8 cellular contexts compared by ENCODE assay signal in genomic region chr1:91617242-91617837, GRCh38.
DNase-seq lines count a peak whose midpoint lies in the region; ATAC-seq and TF ChIP-seq lines count a peak whose summit lies in the region.

No MANE protein-coding gene starts in this region.

- no peak for TF ChIP-seq CTCF in Calu3 (IDR thresholded peaks at IDR 0.05; ENCODE audit: unreplicated experiment)

- BruUV-seq in Calu3 (replicated peaks; lab: Mats Ljungman, UMichigan) = no TSS peak

- ATAC-seq in HG02852 (IDR thresholded peaks at IDR 0.05; ENCODE audit: unreplicated experiment) = peak; percentile 44
- ATAC-seq in GM18858 (IDR thresholded peaks at IDR 0.05; ENCODE audit: unreplicated experiment) = no peak

- no peak overlapping the region for H3K27ac Mint-ChIP-seq in Calu3 (ENCODE audit: unreplicated experiment)
- H3K27ac Mint-ChIP-seq in immature natural killer cell = peak overlapping the region in 1 of 6 donors; percentile 19

- H3K4me1 Mint-ChIP-seq in Calu3 (ENCODE audit: low read depth, unreplicated experiment) (peaks cover 29% of the 10 kb centered on the region), immature natural killer cell (peaks cover 27 to 45% of the 10 kb centered on the region in 2 donors)

- no peaks in the 10 kb centered on the region for H3K36me3 Mint-ChIP-seq in Calu3 (ENCODE audit: insufficient read depth, unreplicated experiment)
- H3K36me3 Mint-ChIP-seq in immature natural killer cell = peaks cover 3 to 5% (median 4%) of the 10 kb centered on the region in 3 donors

- CTCF ChIA-PET in Calu3 (lab: Charles Lee) = interaction anchor here (0.8 kb wide), 1 partner anchor 39 kb away, joined by 3 read pairs; no protein-coding TSS in a partner anchor

- H3K27me3 Mint-ChIP-seq in Calu3 (ENCODE audit: unreplicated experiment) (no peaks in the 10 kb centered on the region), immature natural killer cell (ENCODE audit: low read depth in 3 of 3) (no peaks in the 10 kb centered on the region)

- intact Hi-C loops in Calu3 (cut with micrococcal nuclease; ENCODE audit: unreplicated experiment) = loop anchor here (5.0 to 10.0 kb wide), 2 partner anchors 207 to 310 kb away; no protein-coding TSS in a partner anchor

- H3K9me3 Mint-ChIP-seq in Calu3 (ENCODE audit: low read depth, unreplicated experiment) (no peaks in the 10 kb centered on the region), immature natural killer cell (peaks cover 0 to 8% (median 0%) of the 10 kb centered on the region in 6 donors)

- H3K4me3 Mint-ChIP-seq in Calu3 (ENCODE audit: low read depth, unreplicated experiment) = no peak overlapping the region
- no peak overlapping the region for H3K4me3 Mint-ChIP-seq in immature natural killer cell

- DNase-seq in Calu3 (peak; percentile 69), SW480 (ENCODE audit: low spot score) (peak; percentile 19), kidney tubule cell (ENCODE audit: low spot score) (peak; percentile 11), KG1 (lab: John Stamatoyannopoulos, UW) (no peak), immature natural killer cell (no peak)
- DNase-seq in activated CD4-positive, alpha-beta T cell treated with anti-CD3 and anti-CD28 coated beads, Interleukin-2, amount 50 U/mL, for 1 hour = no peak

Comparison
In these comparisons a context has a peak if more than half of its experiments do, and no peak if none do; other contexts are left out.
1. DNase-seq: peak in Calu3 (single experiment), SW480 (single experiment) and kidney tubule cell (single experiment); none in KG1 (single experiment), immature natural killer cell (0 of 3) and activated CD4-positive, alpha-beta T cell treated with anti-CD3 and anti-CD28 coated beads, Interleukin-2, amount 50 U/mL, for 1 hour (single experiment).